In the genomic region with DNA sequence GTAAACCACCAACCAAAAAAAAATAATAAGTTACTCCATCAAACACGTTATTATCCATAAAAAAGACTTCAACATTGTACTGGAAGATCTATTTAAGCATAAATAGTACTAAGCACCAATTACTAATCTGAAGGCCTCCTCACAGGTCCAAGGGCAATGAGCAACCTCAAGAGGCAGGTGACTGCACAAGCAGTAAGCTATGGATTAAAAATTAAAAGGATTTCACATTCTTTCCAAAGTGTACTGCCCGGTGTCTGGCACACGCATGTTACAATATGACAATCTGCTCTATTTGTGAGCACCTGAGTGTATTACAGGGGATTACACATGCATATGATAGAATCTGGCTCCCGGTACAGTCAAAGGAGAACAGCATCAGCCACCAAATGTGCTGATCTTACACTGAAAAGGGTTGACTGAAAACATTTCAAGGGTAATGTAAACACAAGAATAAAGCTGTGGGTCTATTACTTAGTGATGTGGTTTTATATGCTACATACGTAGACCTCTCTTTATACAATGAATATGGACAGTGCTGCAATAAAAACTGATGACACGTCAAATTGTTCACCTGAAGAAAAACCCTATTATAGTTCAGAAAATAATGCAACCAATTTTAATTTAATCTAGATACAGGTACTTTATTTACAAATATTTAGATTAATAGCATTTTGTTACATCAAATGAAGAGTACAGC, we compare ENCODE assay signal across 15 cellular contexts. TPM values are rescaled to one million over a fixed set of nuclear protein-coding genes. Genes with fewer than 3 reads are reported as not detected.
DNase-seq lines count a peak whose midpoint lies in the region; ATAC-seq, FAIRE-seq and TF ChIP-seq lines count a peak whose summit lies in the region.
"Had no signal": no experiment of that assay in that cellular context is flagged by ENCODE, and none has a peak within 500 bp of the region (broad histone marks: within the 10 kb centered on the region; RNA-seq: fewer than 3 reads in every experiment).

No MANE protein-coding gene starts in this region.

- no peak overlapping the region for H3K4me3 ChIP-seq in GM12878

- no peak overlapping the region for H3K4me3 Mint-ChIP-seq in natural killer cell
- H3K4me3 Mint-ChIP-seq in natural killer cell treated with Interleukin-12 subunit alpha and Interleukin-12 subunit beta and Interleukin-15 and Interleukin-18, amount 100 ng/mL, for 72 hours, result no peak overlapping the region
- no peak overlapping the region for H3K4me3 Mint-ChIP-seq in memory B cell
- H3K4me3 Mint-ChIP-seq: H9 had no signal

- H3K27me3 Mint-ChIP-seq in natural killer cell (ENCODE audit: low read depth in 2 of 2) (no peaks in the 10 kb centered on the region), memory B cell (no peaks in the 10 kb centered on the region)
- H3K27me3 Mint-ChIP-seq in natural killer cell treated with Interleukin-12 subunit alpha and Interleukin-12 subunit beta and Interleukin-15 and Interleukin-18, amount 100 ng/mL, for 72 hours, result no peaks in the 10 kb centered on the region

- H3K4me1 Mint-ChIP-seq in natural killer cell (peaks cover 28 to 49% of the 10 kb centered on the region in 2 donors), memory B cell (peaks cover 15% of the 10 kb centered on the region)
- peaks cover 22 to 25% of the 10 kb centered on the region in 2 donors for H3K4me1 Mint-ChIP-seq in natural killer cell treated with Interleukin-12 subunit alpha and Interleukin-12 subunit beta and Interleukin-15 and Interleukin-18, amount 100 ng/mL, for 72 hours (ENCODE audit: low read depth in 2 of 2)

- ATAC-seq in natural killer cell, result no peak
- no peak for ATAC-seq in natural killer cell treated with Interleukin-12 subunit alpha and Interleukin-12 subunit beta and Interleukin-15 and Interleukin-18, amount 100 ng/mL, for 72 hours
- ATAC-seq in GM12878, result no peak
- no peak for ATAC-seq in memory B cell (ENCODE audit: low read depth)
- no peak for ATAC-seq in GM18873 (IDR thresholded peaks at IDR 0.05; ENCODE audit: low FRiP score, unreplicated experiment)
- ATAC-seq in GM21786 (IDR thresholded peaks at IDR 0.05; ENCODE audit: unreplicated experiment), result no peak
- no peak for ATAC-seq in HG03135 (IDR thresholded peaks at IDR 0.05; ENCODE audit: unreplicated experiment)

- H3K27ac Mint-ChIP-seq in natural killer cell (peak overlapping the region; percentile 55 to 56), memory B cell (peak overlapping the region; percentile 41)
- peak overlapping the region in 1 of 2 donors; percentile 47 for H3K27ac Mint-ChIP-seq in natural killer cell treated with Interleukin-12 subunit alpha and Interleukin-12 subunit beta and Interleukin-15 and Interleukin-18, amount 100 ng/mL, for 72 hours
- H3K27ac Mint-ChIP-seq: H9 had no signal

- DNase-seq in natural killer cell, result no peak
- no peak for DNase-seq in natural killer cell treated with Interleukin-12 subunit alpha and Interleukin-12 subunit beta and Interleukin-15 and Interleukin-18, amount 100 ng/mL, for 72 hours (ENCODE audit: low spot score)
- DNase-seq in GM12878 (ENCODE audit: low read depth, low spot score), result no peak
- DNase-seq in memory B cell (ENCODE audit: low spot score in 2 of 2), result no peak
- DNase-seq: activated CD4-positive, alpha-beta T cell treated with anti-CD3 and anti-CD28 coated beads for 1 hour; caudate nucleus; H9; NCI-H1105 treated with DMSO at 0.1 percent for 48 hours; nucleus accumbens; SIG-M5; stimulated activated CD4-positive, alpha-beta T cell treated with anti-CD3 and anti-CD28 coated beads, Interleukin-2, amount 100 ng/mL, for 24 hours had no signal

- peak; percentile 35 for FAIRE-seq in GM12878 (lab: Jason Lieb, UNC)

- no peaks in the 10 kb centered on the region; the same call in 1 of the 2 replicates for H3K4me1 ChIP-seq in GM12878 (ENCODE audit: control insufficient read depth, insufficient read depth, low read length)

- no peak overlapping the region for H3K4me2 ChIP-seq in GM12878 (ENCODE audit: control insufficient read depth, insufficient read depth)
- H3K4me2 ChIP-seq: KMS-11 had no signal

- CTCF ChIA-PET in GM12878 (lab: Yijun Ruan, JAX), result no interaction called here

- in situ Hi-C loops in GM12878 (cut with MboI), result no loop called here

- no peaks in the 10 kb centered on the region for H4K20me1 ChIP-seq in GM12878 (ENCODE audit: control insufficient read depth, insufficient read depth)

- no peaks in the 10 kb centered on the region for H3K9me3 Mint-ChIP-seq in natural killer cell
- no peaks in the 10 kb centered on the region for H3K9me3 Mint-ChIP-seq in natural killer cell treated with Interleukin-12 subunit alpha and Interleukin-12 subunit beta and Interleukin-15 and Interleukin-18, amount 100 ng/mL, for 72 hours
- H3K9me3 Mint-ChIP-seq in memory B cell, result no peaks in the 10 kb centered on the region
- H3K9me3 Mint-ChIP-seq: H9 had no signal

- RAD21 ChIA-PET in GM12878 (lab: Charles Lee; ENCODE audit: unreplicated experiment), result no interaction called here

- peaks cover 16% of the 10 kb centered on the region for H3K79me2 ChIP-seq in GM12878 (ENCODE audit: control insufficient read depth, insufficient read depth, low read length)

- intact Hi-C loops in natural killer cell (cut with micrococcal nuclease) (no loop called here), GM12878 (cut with micrococcal nuclease; ENCODE audit: unreplicated experiment) (no loop called here)

- no peak for TF ChIP-seq EP300 in GM12878 (IDR thresholded peaks at IDR 0.05; ENCODE audit: borderline replicate concordance in 1 of 2, control insufficient read depth in 1 of 2, low read depth in 2 of 2, low read length in 2 of 2)

- no peak overlapping the region for H3K27ac ChIP-seq in GM12878 (ENCODE audit: control insufficient read depth, insufficient read depth)
- H3K27ac ChIP-seq: KMS-11 had no signal

- no peak overlapping the region for H3K9ac ChIP-seq in GM12878 (ENCODE audit: control insufficient read depth, insufficient read depth, low read length)
- H3K9ac ChIP-seq: KMS-11 had no signal

- H3K36me3 Mint-ChIP-seq in natural killer cell (peaks cover 3% of the 10 kb centered on the region), memory B cell (peaks cover 20% of the 10 kb centered on the region)
- peaks cover 16% of the 10 kb centered on the region for H3K36me3 Mint-ChIP-seq in natural killer cell treated with Interleukin-12 subunit alpha and Interleukin-12 subunit beta and Interleukin-15 and Interleukin-18, amount 100 ng/mL, for 72 hours

- BruUV-seq in GM12878 (replicated peaks; lab: Mats Ljungman, UMichigan), result no TSS peak

- no peak for TF ChIP-seq RAD21 in GM12878 (IDR thresholded peaks at IDR 0.05; ENCODE audit: insufficient read depth, low read depth, low read length)

- SMC1A ChIA-PET in GM12878 (lab: Charles Lee; ENCODE audit: uncharacterized antibody, unreplicated experiment), result interaction anchor here (1.8 kb wide), 1 partner anchor 13 kb away, joined by 6 read pairs; no protein-coding TSS in a partner anchor

- H3K36me3 ChIP-seq in GM12878 (ENCODE audit: control insufficient read depth in 2 of 2, insufficient read depth in 2 of 2, low read length in 1 of 2), result peaks cover 10 to 37% of the 10 kb centered on the region in 2 experiments

- H3K9me3 ChIP-seq in GM12878 (replicated peaks; ENCODE audit: control insufficient read depth, insufficient read depth, low read length), result no peaks in the 10 kb centered on the region

- no peak for TF ChIP-seq CTCF in natural killer cell (IDR thresholded peaks at IDR 0.05)
- TF ChIP-seq CTCF in GM12878 (IDR thresholded peaks at IDR 0.05 in 2 of 3, conservative IDR thresholded peaks at IDR 0.05 in 1 of 3; ENCODE audit: control insufficient read depth in 2 of 3, extremely low read depth in 1 of 3, insufficient read depth in 1 of 3, low read depth in 3 of 3, low read length in 3 of 3), result no peak

- no peak overlapping the region for H2AFZ ChIP-seq in GM12878 (ENCODE audit: control insufficient read depth, low read depth, low read length)

- POLR2A ChIA-PET in GM12878 (lab: Charles Lee), result no interaction called here

- H3K27me3 ChIP-seq in GM12878 (replicated peaks in 1 of 2; ENCODE audit: control insufficient read depth in 2 of 2, insufficient read depth in 2 of 2, low read length in 1 of 2), result no peaks in the 10 kb centered on the region

- no peak for TF ChIP-seq POLR2A in GM12878 (IDR thresholded peaks at IDR 0.05; ENCODE audit: low read depth, low read length)

- WGBS in GM12878 (ENCODE audit: insufficient coverage, insufficient replicate concordance, low lambda C conversion rate, missing lambda C conversion rate), result 82% methylated on average over 6 of the region's 6 CpGs

TF ChIP-seq in GM12878, 131 proteins besides CTCF, POLR2A, EP300 and RAD21 (continues in another document):
- TF ChIP-seq POLR2AphosphoS5 (IDR thresholded peaks at IDR 0.05; ENCODE audit: low read length) (peak; percentile 61; the same call in 1 of the 2 replicates), ZNF217 (IDR thresholded peaks at IDR 0.05) (no peak)

RNA-seq across cellular contexts. Expression of a gene that starts 22.8 kb away (rescaled TPM):
- 10 to 100 TPM; 46.2 to 67.6 (median 57.3) TPM for total RNA-seq in natural killer cell
- total RNA-seq in natural killer cell treated with Interleukin-12 subunit alpha and Interleukin-12 subunit beta and Interleukin-15 and Interleukin-18, amount 100 ng/mL, for 72 hours, result 10 to 100 TPM; 40.6 to 73.8 TPM
- 35.6 and 36.7 TPM in 2 replicates for total RNA-seq in GM12878 (2013; cell fraction: nucleolus; rRNA removed)
- 16.9 and 21.0 TPM in 2 replicates for total RNA-seq in GM12878 (2014; rRNA removed)
- total RNA-seq in GM12878 (2014; rRNA removed; fragmentation: Illumina TruSeq; extraction: Trizol), result 24.9 and 25.7 TPM in 2 replicates
- total RNA-seq in GM12878 (2021), result 46.7 and 51.1 TPM in 2 replicates
- polyA plus RNA-seq in GM12878 (2011; ENCODE audit: low read depth), result 14.7 TPM
- 23.7 and 32.9 TPM in 2 replicates for polyA plus RNA-seq in GM12878 (2011; rRNA removed)
- 9.2 and 15.0 TPM in 2 replicates for polyA plus RNA-seq in GM12878 (2011; cell fraction: cytosol; rRNA removed)
- 22.0 and 23.5 TPM in 2 replicates for polyA plus RNA-seq in GM12878 (2011; cell fraction: nucleus; rRNA removed)
- 20.5 and 29.2 TPM in 2 replicates for polyA plus RNA-seq in GM12878 (2012)
- polyA plus RNA-seq in GM12878 (2014; fragmentation: Illumina TruSeq; extraction: Trizol), result 40.8 and 48.7 TPM in 2 replicates
- polyA plus RNA-seq in GM12878 (2014; fragmentation: Nextera tagmentation; extraction: Ambion mirVana), result 10 to 100 TPM; 21.3 to 26.0 TPM
- 15.2 and 16.7 TPM in 2 replicates for polyA plus RNA-seq in GM12878 (2014; rRNA removed)
- polyA plus RNA-seq in GM12878 (2016; fragmentation: Nextera tagmentation; extraction: Ambion mirVana), result 10 to 100 TPM; 57.4 to 59.9 TPM
- polyA minus RNA-seq in GM12878 (2011; rRNA and poly(A)+ RNA removed), result 12.1 and 15.5 TPM in 2 replicates
- 8.8 and 10.2 TPM in 2 replicates for polyA minus RNA-seq in GM12878 (2011; cell fraction: cytosol; rRNA and poly(A)+ RNA removed)
- 16.1 and 26.0 TPM in 2 replicates for polyA minus RNA-seq in GM12878 (2011; cell fraction: nucleus; rRNA and poly(A)+ RNA removed)
